32 cellular contexts compared by ENCODE assay signal in the genomic region with DNA sequence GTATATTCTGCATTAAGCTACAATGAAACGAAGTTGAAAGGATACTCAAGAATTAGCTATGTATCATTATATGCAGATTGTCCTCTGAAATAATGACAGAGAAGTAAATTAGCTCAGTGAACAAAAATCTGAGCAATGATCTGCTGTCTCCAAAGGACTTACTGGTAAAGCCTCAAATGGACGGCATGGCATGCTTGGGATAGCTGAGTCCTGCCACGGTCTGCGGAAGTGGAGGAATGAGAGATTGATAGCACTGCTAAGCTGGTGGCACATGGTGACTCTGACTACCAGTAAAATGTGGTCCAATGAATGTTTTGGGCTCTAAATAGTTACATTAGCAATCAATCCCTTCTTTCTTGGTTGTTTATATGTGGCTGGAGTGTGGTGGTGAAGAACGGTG. TPM values are rescaled to one million over a fixed set of nuclear protein-coding genes. Genes with fewer than 3 reads are reported as not detected.
DNase-seq lines count a peak whose midpoint lies in the region; ATAC-seq, FAIRE-seq and TF ChIP-seq lines count a peak whose summit lies in the region.
"Had no signal": no experiment of that assay in that cellular context is flagged by ENCODE, and none has a peak within 500 bp of the region (broad histone marks: within the 10 kb centered on the region; RNA-seq: fewer than 3 reads in every experiment).

No MANE protein-coding gene starts in this region.

- H3K4me3 Mint-ChIP-seq in astrocyte (ENCODE audit: unreplicated experiment): no peak overlapping the region
- H3K4me3 Mint-ChIP-seq: activated CD4-positive, alpha-beta T cell treated with anti-CD3 and anti-CD28 coated beads, Interleukin-2, amount 10 ng/mL, durations not matched to agents 7 days and 5 days; activated T-helper 1 cell treated with anti-CD3 and anti-CD28 coated beads, Interleukin-12 subunit alpha, Interleukin-12 subunit beta, Interleukin-2, Interleukin-4 antibody, amounts not matched to agents 30 ng/mL and 10 ng/mL and 1 ng/mL, durations not matched to agents 14 hours and 24 hours and 36 hours; stimulated activated naive CD8-positive, alpha-beta T cell treated with anti-CD3 and anti-CD28 coated beads, Interleukin-15, amount 100 ng/mL, for 72 hours had no signal

- H3K36me3 ChIP-seq in astrocyte (ENCODE audit: insufficient read depth, low read length) (no peaks in the 10 kb centered on the region), mesenchymal stem cell (ENCODE audit: control insufficient read depth in 1 of 2, insufficient read depth in 2 of 2, low read depth in 1 of 2, low read length in 2 of 2) (peaks cover 0 to 4% of the 10 kb centered on the region in 2 experiments)
- H3K36me3 ChIP-seq: left lung, thyroid gland, WERI-Rb-1 had no signal

- H3K27ac ChIP-seq in astrocyte (ENCODE audit: low read depth, low read length) (no peak overlapping the region), mesenchymal stem cell (ENCODE audit: low read length, poor library complexity, severe bottlenecking) (peak overlapping the region; percentile 9)
- H3K27ac ChIP-seq: 22Rv1, left lung, thyroid gland, WERI-Rb-1 had no signal

- H3K4me3 ChIP-seq in astrocyte (ENCODE audit: insufficient read depth, low read depth, low read length) (no peak overlapping the region), mesenchymal stem cell (ENCODE audit: insufficient read depth in 1 of 2, low read depth in 1 of 2, low read length in 2 of 2) (no peak overlapping the region)
- H3K4me3 ChIP-seq: left lung, thyroid gland had no signal

- no peaks in the 10 kb centered on the region for H3K79me1 ChIP-seq in mesenchymal stem cell (replicated peaks; ENCODE audit: low read length, poor library complexity, severe bottlenecking)

- no peak overlapping the region for H3K14ac ChIP-seq in mesenchymal stem cell (ENCODE audit: low read length in 2 of 2)

- H3K27me3 Mint-ChIP-seq in astrocyte (ENCODE audit: low read depth, unreplicated experiment): no peaks in the 10 kb centered on the region
- H3K27me3 Mint-ChIP-seq: IgD-negative memory B cell had no signal

- no peaks in the 10 kb centered on the region for H3K79me2 ChIP-seq in astrocyte (ENCODE audit: insufficient read depth, low read length)

- H4K20me1 ChIP-seq in astrocyte (ENCODE audit: insufficient read depth, low read length): no peaks in the 10 kb centered on the region

- no peaks in the 10 kb centered on the region for H3K27me3 ChIP-seq in astrocyte (ENCODE audit: insufficient read depth, low read length)
- no peaks in the 10 kb centered on the region for H3K27me3 ChIP-seq in mesenchymal stem cell (ENCODE audit: control insufficient read depth in 1 of 2, insufficient read depth in 1 of 2, low read length in 2 of 2)
- H3K27me3 ChIP-seq: thyroid gland had no signal

- ATAC-seq in HG02759 (IDR thresholded peaks at IDR 0.05; ENCODE audit: unreplicated experiment) (no peak), GM21619 (IDR thresholded peaks at IDR 0.05; ENCODE audit: unreplicated experiment) (no peak), HG03139 (IDR thresholded peaks at IDR 0.05; ENCODE audit: unreplicated experiment) (no peak)
- ATAC-seq: HCT116; left lung; sciatic nerve; stimulated activated naive CD8-positive, alpha-beta T cell treated with anti-CD3 and anti-CD28 coated beads, Interleukin-15, amount 100 ng/mL, for 72 hours had no signal

- H3K9me3 ChIP-seq in astrocyte (ENCODE audit: insufficient read depth, low read depth, low read length) (no peaks in the 10 kb centered on the region), mesenchymal stem cell (ENCODE audit: control insufficient read depth, low read length) (no peaks in the 10 kb centered on the region)
- H3K9me3 ChIP-seq: left lung, SK-N-SH, thyroid gland had no signal

- DNase-seq in NCI-H82 (lab: John Stamatoyannopoulos, UW): peak; percentile 10
- DNase-seq in NCI-H82 treated with DMSO at 0.1 percent for 48 hours (lab: John Stamatoyannopoulos, UW; ENCODE audit: unreplicated experiment): no peak
- peak; percentile 81 for DNase-seq in astrocyte (ENCODE audit: low read depth)
- peak; percentile 45 for DNase-seq in mesenchymal stem cell
- DNase-seq in NCI-H1417 (lab: John Stamatoyannopoulos, UW): no peak
- DNase-seq: activated CD4-positive, alpha-beta T cell treated with anti-CD3 and anti-CD28 coated beads, Interleukin-2, amount 10 ng/mL, durations not matched to agents 7 days and 5 days; activated naive CD4-positive, alpha-beta T cell treated with anti-CD3 and anti-CD28 coated beads, Interleukin-2, amount 50 U/mL, for 16 hours; aorta; cerebellar nuclear complex; COR-L47; DND-41; head of caudate nucleus; left lung; midbrain; NCI-H1105 treated with DMSO at 0.1 percent for 48 hours; NCI-H2081 treated with DMSO at 0.1 percent for 48 hours; NCI-H345; NCI-H774; SK-N-SH; stimulated activated CD4-positive, alpha-beta T cell treated with anti-CD3 and anti-CD28 coated beads, Interleukin-15, amount 100 ng/mL, for 24 hours; stimulated activated naive CD8-positive, alpha-beta T cell treated with anti-CD3 and anti-CD28 coated beads, Interleukin-15, amount 100 ng/mL, for 72 hours; thyroid gland; WERI-Rb-1 had no signal

- no peak for TF ChIP-seq CTCF in astrocyte (IDR thresholded peaks at IDR 0.05; ENCODE audit: insufficient read depth, low read depth, low read length)

- no peak overlapping the region for H2AFZ ChIP-seq in astrocyte (ENCODE audit: low read depth, low read length)
- H2AFZ ChIP-seq in mesenchymal stem cell (ENCODE audit: low read depth, low read length): no peak overlapping the region

- 41% methylated on average over 3 of the region's 5 CpGs for WGBS in mesenchymal stem cell

- no peak overlapping the region for H3K23ac ChIP-seq in mesenchymal stem cell (ENCODE audit: low read length in 2 of 2)

- peaks cover 7% of the 10 kb centered on the region for H3K4me1 ChIP-seq in astrocyte (ENCODE audit: insufficient read depth, low read length)
- peaks cover 4% of the 10 kb centered on the region for H3K4me1 ChIP-seq in mesenchymal stem cell (ENCODE audit: control insufficient read depth, insufficient read depth, low read depth, low read length)

- peak; percentile 17 for FAIRE-seq in astrocyte (lab: Jason Lieb, UNC)

- no peak overlapping the region for H4K91ac ChIP-seq in mesenchymal stem cell (ENCODE audit: low read length)

- no peak overlapping the region for H3K18ac ChIP-seq in mesenchymal stem cell (ENCODE audit: low read depth in 1 of 2, low read length in 2 of 2)

- H2BK12ac ChIP-seq in mesenchymal stem cell (ENCODE audit: low read length in 2 of 2): no peak overlapping the region

- no peak overlapping the region for H3K4me2 ChIP-seq in astrocyte (ENCODE audit: low read length)
- H3K4me2 ChIP-seq in mesenchymal stem cell (ENCODE audit: low read length, poor library complexity, severe bottlenecking): no peak overlapping the region
- H3K4me2 ChIP-seq: SK-N-SH had no signal

- H2BK15ac ChIP-seq in mesenchymal stem cell (ENCODE audit: low read depth, poor library complexity, severe bottlenecking): no peak overlapping the region

- H3K36me3 Mint-ChIP-seq in astrocyte (ENCODE audit: low read depth, unreplicated experiment): no peaks in the 10 kb centered on the region

- H3K4me1 Mint-ChIP-seq in astrocyte (ENCODE audit: low read depth, unreplicated experiment): peaks cover 4% of the 10 kb centered on the region

- H2AK5ac ChIP-seq in mesenchymal stem cell (ENCODE audit: low read length, severe bottlenecking): no peak overlapping the region

- no peak overlapping the region for H3K4ac ChIP-seq in mesenchymal stem cell (ENCODE audit: low read depth in 1 of 2, low read length in 2 of 2)

- H3K9me3 Mint-ChIP-seq in astrocyte (ENCODE audit: unreplicated experiment): peaks cover 1% of the 10 kb centered on the region
- H3K9me3 Mint-ChIP-seq: activated CD4-positive, alpha-beta T cell treated with anti-CD3 and anti-CD28 coated beads, Interleukin-2, amount 10 ng/mL, durations not matched to agents 7 days and 5 days; activated T-helper 1 cell treated with anti-CD3 and anti-CD28 coated beads, Interleukin-12 subunit alpha, Interleukin-12 subunit beta, Interleukin-2, Interleukin-4 antibody, amounts not matched to agents 30 ng/mL and 10 ng/mL and 1 ng/mL, durations not matched to agents 14 hours and 24 hours and 36 hours; IgD-negative memory B cell; neural crest cell; stimulated activated naive CD8-positive, alpha-beta T cell treated with anti-CD3 and anti-CD28 coated beads, Interleukin-15, amount 100 ng/mL, for 72 hours had no signal

- H3K27ac Mint-ChIP-seq in astrocyte (ENCODE audit: unreplicated experiment): no peak overlapping the region
- H3K27ac Mint-ChIP-seq: activated CD4-positive, alpha-beta T cell treated with anti-CD3 and anti-CD28 coated beads, Interleukin-2, amount 10 ng/mL, durations not matched to agents 7 days and 5 days; activated T-helper 1 cell treated with anti-CD3 and anti-CD28 coated beads, Interleukin-12 subunit alpha, Interleukin-12 subunit beta, Interleukin-2, Interleukin-4 antibody, amounts not matched to agents 30 ng/mL and 10 ng/mL and 1 ng/mL, durations not matched to agents 14 hours and 24 hours and 36 hours; stimulated activated naive CD8-positive, alpha-beta T cell treated with anti-CD3 and anti-CD28 coated beads, Interleukin-15, amount 100 ng/mL, for 72 hours had no signal

- H3K9ac ChIP-seq in astrocyte (ENCODE audit: low read length) (no peak overlapping the region), mesenchymal stem cell (ENCODE audit: low read length) (no peak overlapping the region)
- H3K9ac ChIP-seq: SK-N-SH had no signal

- no peak overlapping the region for H2BK5ac ChIP-seq in mesenchymal stem cell (ENCODE audit: low read depth, low read length, poor library complexity, severe bottlenecking)

- no peak overlapping the region for H4K8ac ChIP-seq in mesenchymal stem cell (ENCODE audit: low read length)

- no peak overlapping the region for H2BK120ac ChIP-seq in mesenchymal stem cell (ENCODE audit: low read depth, low read length)

RNA-seq across cellular contexts. Expression of a gene that starts 3.7 kb away (rescaled TPM):
- 19.9 and 22.7 TPM in 2 replicates for total RNA-seq in astrocyte
- polyA plus RNA-seq in mesenchymal stem cell (2013, experiment 1 of 2): 9.2 TPM
- polyA plus RNA-seq in mesenchymal stem cell (2013, experiment 2 of 2): 9.0 TPM

Comparison
In these comparisons a context has a peak if more than half of its experiments do, and no peak if none do; other contexts are left out.
1. DNase-seq: peak in NCI-H82 (single experiment), astrocyte (single experiment) and mesenchymal stem cell (single experiment); none in NCI-H82 treated with DMSO at 0.1 percent for 48 hours (single experiment) and NCI-H1417 (0 of 3).